ENCODE assay signal across 11 cellular contexts in the genomic region with DNA sequence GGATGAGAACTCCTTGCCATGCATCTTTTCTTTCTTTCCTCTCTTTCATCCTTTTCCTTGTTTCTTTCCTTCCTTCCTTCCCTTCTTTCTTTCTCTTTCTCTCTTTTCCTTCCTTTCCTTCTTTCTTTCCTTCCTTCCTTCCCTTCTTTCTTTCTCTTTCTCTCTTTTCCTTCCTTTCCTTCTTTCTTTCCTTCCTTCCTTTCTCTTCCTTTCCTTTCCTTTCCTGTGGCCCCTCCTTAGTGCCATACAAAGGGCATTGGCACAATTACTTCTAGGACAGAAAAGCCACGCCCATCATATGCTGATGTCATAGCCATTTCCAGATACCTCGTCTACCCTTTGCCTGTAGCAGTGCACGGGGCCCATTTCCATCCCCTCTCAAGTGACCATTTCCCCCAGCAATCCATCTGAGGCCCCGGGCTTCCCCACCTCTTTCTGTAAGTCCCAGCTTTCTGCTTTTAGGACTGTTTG. TPM values are rescaled to one million over a fixed set of nuclear protein-coding genes. Genes with fewer than 3 reads are reported as not detected.
A peak's percentile ranks its signal among the peaks of the same experiment; 100 is the strongest.
DNase-seq lines count a peak whose midpoint lies in the region; ATAC-seq, FAIRE-seq and TF ChIP-seq lines count a peak whose summit lies in the region.
"Had no signal": no experiment of that assay in that cellular context is flagged by ENCODE, and none has a peak within 500 bp of the region (broad histone marks: within the 10 kb centered on the region; RNA-seq: fewer than 3 reads in every experiment).

No MANE protein-coding gene starts in this region.

- H3K9me3 Mint-ChIP-seq in T-cell: no peaks in the 10 kb centered on the region

- TF ChIP-seq CTCF in mucosa of descending colon (IDR thresholded peaks at IDR 0.05): no peak

- H3K9me3 ChIP-seq in mucosa of descending colon: no peaks in the 10 kb centered on the region

- TF ChIP-seq POLR2A in GM12891 (IDR thresholded peaks at IDR 0.05; ENCODE audit: low read depth, low read length): no peak

- FAIRE-seq in GM12891 (lab: Jason Lieb, UNC): no peak

- peaks cover 37% of the 10 kb centered on the region for H3K4me1 ChIP-seq in mucosa of descending colon (ENCODE audit: low read depth)

- H3K4me3 Mint-ChIP-seq in T-cell: no peak overlapping the region

- no peaks in the 10 kb centered on the region for H3K36me3 ChIP-seq in mucosa of descending colon (ENCODE audit: low read depth)

- no peaks in the 10 kb centered on the region for H3K27me3 Mint-ChIP-seq in T-cell

- CTCF ChIA-PET in T-cell (lab: Charles Lee): no interaction called here

- peaks cover 4% of the 10 kb centered on the region for H3K36me3 Mint-ChIP-seq in T-cell

- H3K4me1 Mint-ChIP-seq in T-cell: peaks cover 25 to 38% (median 32%) of the 10 kb centered on the region in 3 donors

- no peak overlapping the region for H3K4me3 ChIP-seq in mucosa of descending colon

- POLR2A ChIA-PET in T-cell (lab: Charles Lee): no interaction called here

- intact Hi-C loops in mucosa of descending colon (cut with DNase I, micrococcal nuclease): no loop called here

- DNase-seq in NCI-H526 (lab: John Stamatoyannopoulos, UW): peak; percentile 7 to 37
- no peak for DNase-seq in NCI-H526 treated with DMSO at 0.1 percent for 48 hours (lab: John Stamatoyannopoulos, UW)
- DNase-seq in Daoy (ENCODE audit: low read depth): peak; percentile 41
- DNase-seq in T-cell: no peak
- peak; percentile 46 to 84 (median 54) for DNase-seq in mucosa of descending colon
- no peak for DNase-seq in GM12891 (ENCODE audit: insufficient read length, low spot score)
- no peak for DNase-seq in activated gamma-delta T cell (lab: John Stamatoyannopoulos, UW)
- DNase-seq: NCI-H774, T-helper 9 cell had no signal

- peak overlapping the region; percentile 57 to 66 for H3K27ac Mint-ChIP-seq in T-cell

- ATAC-seq in T-cell (replicated peaks in 1 of 4) (no peak), mucosa of descending colon (peak; percentile 56), GM21526 (IDR thresholded peaks at IDR 0.05; ENCODE audit: low FRiP score, unreplicated experiment) (no peak)
- ATAC-seq: esophagus mucosa had no signal

TF ChIP-seq in GM12891, 5 proteins besides CTCF, POLR2A, EP300 and RAD21:
- no peak for TF ChIP-seq TAF1 (IDR thresholded peaks at IDR 0.05; ENCODE audit: low read depth, low read length)
- no peak for TF ChIP-seq POLR2AphosphoS5 (IDR thresholded peaks at IDR 0.05; ENCODE audit: low read depth, low read length)
- TF ChIP-seq SPI1 (IDR thresholded peaks at IDR 0.05; ENCODE audit: low read depth, low read length): no peak
- TF ChIP-seq POU2F2 (IDR thresholded peaks at IDR 0.05; ENCODE audit: low read depth, low read length): no peak
- no peak for TF ChIP-seq PAX5 (IDR thresholded peaks at IDR 0.05; ENCODE audit: insufficient read depth, low read length, severe bottlenecking)
TF ChIP-seq in GM12891: peak in this region for 0.

RNA-seq across cellular contexts. Expression of a gene that starts 2.2 kb away (rescaled TPM):
- 91.3 and 94.1 TPM in 2 replicates for total RNA-seq in Daoy (2014; rRNA removed; shearing (Covaris generic))
- total RNA-seq in T-cell (10 to 100 TPM; 37.0 to 79.0 (median 60.8) TPM), mucosa of descending colon (100 to 1,000 TPM in 1 of 3 donors, 10 to 100 TPM in 2; 71.7 to 114 (median 75.0) TPM)
- polyA plus RNA-seq in GM12891 (2012; ENCODE audit: low read depth, missing spikeins): 26.5 TPM

RNA-seq across cellular contexts. Expression of a gene that starts 7.4 kb away (rescaled TPM):
- 39.7 and 43.3 TPM in 2 replicates for total RNA-seq in Daoy (2014; rRNA removed; shearing (Covaris generic))
- total RNA-seq in T-cell (100 to 1,000 TPM; 216 to 409 (median 401) TPM), mucosa of descending colon (10 to 100 TPM; 12.2 to 52.0 (median 38.4) TPM)
- polyA plus RNA-seq in GM12891 (2012; ENCODE audit: low read depth, missing spikeins): 20.1 TPM

RNA-seq across cellular contexts. Expression of a gene that starts 7.5 kb away (rescaled TPM):
- total RNA-seq in Daoy (2014; rRNA removed; shearing (Covaris generic)): 0.51 TPM in 1 of 2 replicates, not detected in the other
- under 1 TPM in 1 of 5 donors, not detected in 4; 0.16 TPM for total RNA-seq in T-cell
- total RNA-seq in mucosa of descending colon: under 1 TPM in 1 of 3 donors, not detected in 2; 0.19 TPM
- 0.05 TPM for polyA plus RNA-seq in GM12891 (2012; ENCODE audit: low read depth, missing spikeins)
- total RNA-seq: esophagus mucosa had no signal

RNA-seq across cellular contexts. Expression of a gene that starts 21.2 kb away (rescaled TPM):
- 39.4 and 40.4 TPM in 2 replicates for total RNA-seq in Daoy (2014; rRNA removed; shearing (Covaris generic))
- total RNA-seq in T-cell (10 to 100 TPM; 16.2 to 28.7 (median 22.6) TPM), mucosa of descending colon (10 to 100 TPM; 14.5 to 69.6 (median 26.5) TPM)
- 22.8 TPM for polyA plus RNA-seq in GM12891 (2012; ENCODE audit: low read depth, missing spikeins)

RNA-seq across cellular contexts. Expression of a gene that starts 31.6 kb away (rescaled TPM):
- 14.1 and 14.9 TPM in 2 replicates for total RNA-seq in Daoy (2014; rRNA removed; shearing (Covaris generic))
- total RNA-seq in T-cell (10 to 100 TPM; 11.5 to 17.3 (median 14.4) TPM), mucosa of descending colon (10 to 100 TPM; 13.0 to 18.6 (median 13.9) TPM)
- polyA plus RNA-seq in GM12891 (2012; ENCODE audit: low read depth, missing spikeins): 6.9 TPM

Comparison
In these comparisons a context has a peak if more than half of its experiments do, and no peak if none do; other contexts are left out.
1. DNase-seq: peak in NCI-H526 (2 of 2), Daoy (single experiment) and mucosa of descending colon (3 of 3); none in NCI-H526 treated with DMSO at 0.1 percent for 48 hours (single experiment), T-cell (0 of 34), GM12891 (single experiment) and activated gamma-delta T cell (single experiment).